Comparison of ENCODE assay signal across 8 cellular contexts in genomic region chr14:23300687-23301223, GRCh38. TPM values are rescaled to one million over a fixed set of nuclear protein-coding genes. Genes with fewer than 3 reads are reported as not detected.
DNase-seq lines count a peak whose midpoint lies in the region; ATAC-seq and TF ChIP-seq lines count a peak whose summit lies in the region.

No MANE protein-coding gene starts in this region.

- peak overlapping the region; percentile 91 for H3K4me3 Mint-ChIP-seq in mesothelial cell of epicardium

- peaks cover 22% of the 10 kb centered on the region for H3K4me1 Mint-ChIP-seq in mesothelial cell of epicardium

- no peaks in the 10 kb centered on the region for H3K9me3 Mint-ChIP-seq in mesothelial cell of epicardium

- H3K9me3 ChIP-seq in ectodermal cell (ENCODE audit: control insufficient read depth, low read length) (no peaks in the 10 kb centered on the region), tibial artery (no peaks in the 10 kb centered on the region)

- peak overlapping the region; percentile 99 for H3K27ac Mint-ChIP-seq in mesothelial cell of epicardium

- H3K36me3 ChIP-seq in ectodermal cell (ENCODE audit: control insufficient read depth, insufficient read depth, low read length) (no peaks in the 10 kb centered on the region), tibial artery (peaks cover 0 to 9% (median 0%) of the 10 kb centered on the region in 3 donors)

- no peaks in the 10 kb centered on the region for H3K36me3 Mint-ChIP-seq in mesothelial cell of epicardium

- intact Hi-C loops in tibial artery (cut with DNase I; ENCODE audit: low total_unique reads): no loop called here

- H3K27me3 ChIP-seq in ectodermal cell (ENCODE audit: control insufficient read depth, insufficient read depth, low read length, poor library complexity, severe bottlenecking) (peaks cover 15% of the 10 kb centered on the region), tibial artery (no peaks in the 10 kb centered on the region)

- no peak for ATAC-seq in HG03442 (IDR thresholded peaks at IDR 0.05; ENCODE audit: unreplicated experiment)

- no peak for TF ChIP-seq CTCF in mesothelial cell of epicardium (IDR thresholded peaks at IDR 0.05; ENCODE audit: unreplicated experiment)
- no peak for TF ChIP-seq CTCF in tibial artery (IDR thresholded peaks at IDR 0.05)

- peak; percentile 40 for DNase-seq in activated T-cell treated with anti-CD3 and anti-CD28 coated beads, Interleukin-2, amount 50 U/mL, for 1 hour
- DNase-seq in activated T-cell treated with anti-CD3 and anti-CD28 coated beads for 4 hours (no peak), SW480 (ENCODE audit: low spot score) (peak; percentile 36), mesothelial cell of epicardium (ENCODE audit: low spot score in 2 of 2, unreplicated experiment in 2 of 2) (no peak), tibial artery (peak; percentile 54 to 80), medulla oblongata (ENCODE audit: extremely low spot score) (no peak)

- peak overlapping the region; percentile 26 for H3K27ac ChIP-seq in ectodermal cell (ENCODE audit: insufficient read depth, low read depth, low read length, poor library complexity, severe bottlenecking)
- H3K27ac ChIP-seq in tibial artery: peak overlapping the region; percentile 94 to 99

- H3K4me1 ChIP-seq in ectodermal cell (ENCODE audit: control insufficient read depth, insufficient read depth, low read length) (peaks cover 10% of the 10 kb centered on the region), tibial artery (peaks cover 0 to 29% (median 16%) of the 10 kb centered on the region in 4 donors)

- H3K4me3 ChIP-seq in ectodermal cell (ENCODE audit: insufficient read depth, low read depth, low read length): peak overlapping the region; percentile 71
- peak overlapping the region; percentile 71 to 85 for H3K4me3 ChIP-seq in tibial artery

- 12% methylated on average over 12 to 13 of the region's 13 CpGs for WGBS in ectodermal cell, 2 experiments

- H3K27me3 Mint-ChIP-seq in mesothelial cell of epicardium (ENCODE audit: low read depth): no peaks in the 10 kb centered on the region

RNA-seq across cellular contexts. Expression of gene PPP1R3E, which starts 1.9 kb away (rescaled TPM):
- 17.7 TPM for polyA plus RNA-seq in ectodermal cell (2013, experiment 1 of 4)
- 20.5 TPM for polyA plus RNA-seq in ectodermal cell (2013, experiment 2 of 4)
- 12.4 TPM for polyA plus RNA-seq in ectodermal cell (2013, experiment 3 of 4)
- 18.0 TPM for polyA plus RNA-seq in ectodermal cell (2013, experiment 4 of 4)
- total RNA-seq in mesothelial cell of epicardium: 9.3 to 11.5 TPM (median 10.7 TPM) in 3 replicates

RNA-seq across cellular contexts. Expression of gene BCL2L2, which starts 5.9 kb away (rescaled TPM):
- 24.1 TPM for polyA plus RNA-seq in ectodermal cell (2013, experiment 1 of 4)
- 20.8 TPM for polyA plus RNA-seq in ectodermal cell (2013, experiment 2 of 4)
- polyA plus RNA-seq in ectodermal cell (2013, experiment 3 of 4): 16.4 TPM
- polyA plus RNA-seq in ectodermal cell (2013, experiment 4 of 4): 18.0 TPM
- total RNA-seq in mesothelial cell of epicardium: 27.1 to 30.1 TPM (median 27.9 TPM) in 3 replicates

RNA-seq across cellular contexts. Expression of gene HOMEZ, which starts 14.8 kb away (rescaled TPM):
- 29.5 TPM for polyA plus RNA-seq in ectodermal cell (2013, experiment 1 of 4)
- polyA plus RNA-seq in ectodermal cell (2013, experiment 2 of 4): 25.7 TPM
- polyA plus RNA-seq in ectodermal cell (2013, experiment 3 of 4): 23.4 TPM
- 28.2 TPM for polyA plus RNA-seq in ectodermal cell (2013, experiment 4 of 4)
- 11.9 to 14.4 TPM (median 13.7 TPM) in 3 replicates for total RNA-seq in mesothelial cell of epicardium

RNA-seq across cellular contexts. Expression of gene PABPN1, which starts 20.5 kb away (rescaled TPM):
- 470 TPM for polyA plus RNA-seq in ectodermal cell (2013, experiment 1 of 4)
- polyA plus RNA-seq in ectodermal cell (2013, experiment 2 of 4): 422 TPM
- polyA plus RNA-seq in ectodermal cell (2013, experiment 3 of 4): 322 TPM
- polyA plus RNA-seq in ectodermal cell (2013, experiment 4 of 4): 370 TPM
- 354 to 362 TPM (median 361 TPM) in 3 replicates for total RNA-seq in mesothelial cell of epicardium

RNA-seq across cellular contexts. Expression of gene SLC22A17, which starts 51.9 kb away (rescaled TPM):
- polyA plus RNA-seq in ectodermal cell (2013, experiment 1 of 4): 76.9 TPM
- polyA plus RNA-seq in ectodermal cell (2013, experiment 2 of 4): 82.5 TPM
- 74.7 TPM for polyA plus RNA-seq in ectodermal cell (2013, experiment 3 of 4)
- 87.5 TPM for polyA plus RNA-seq in ectodermal cell (2013, experiment 4 of 4)
- 47.7 to 50.5 TPM (median 49.0 TPM) in 3 replicates for total RNA-seq in mesothelial cell of epicardium

Comparison
In these comparisons a context has a peak if more than half of its experiments do, and no peak if none do; other contexts are left out.
1. DNase-seq: peak in activated T-cell treated with anti-CD3 and anti-CD28 coated beads, Interleukin-2, amount 50 U/mL, for 1 hour (single experiment), SW480 (single experiment) and tibial artery (2 of 2); none in activated T-cell treated with anti-CD3 and anti-CD28 coated beads for 4 hours (single experiment), mesothelial cell of epicardium (0 of 2) and medulla oblongata (single experiment).